In the genomic region with DNA sequence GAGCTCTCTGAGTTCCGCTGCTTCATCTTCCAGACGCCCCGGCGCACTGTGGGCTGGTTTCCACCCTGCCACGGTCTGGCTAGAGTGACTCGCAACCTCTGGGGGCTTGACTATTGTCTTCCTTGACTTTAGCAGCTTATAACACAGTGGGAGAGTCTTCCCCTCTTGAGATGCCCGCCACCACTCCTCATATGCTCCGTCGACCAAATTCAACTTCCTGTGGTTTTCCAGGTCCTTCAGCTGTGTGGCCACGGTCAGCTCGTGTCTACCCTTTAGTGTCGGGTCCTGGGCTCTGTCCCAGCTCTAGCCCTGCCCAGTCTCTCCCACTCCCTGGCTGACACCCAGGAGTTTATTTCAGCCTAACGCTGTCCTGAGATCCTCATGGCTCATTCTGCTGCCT, we compare ENCODE assay signal across 8 cellular contexts. TPM values are rescaled to one million over a fixed set of nuclear protein-coding genes. Genes with fewer than 3 reads are reported as not detected.
DNase-seq lines count a peak whose midpoint lies in the region; ATAC-seq, FAIRE-seq and TF ChIP-seq lines count a peak whose summit lies in the region.

No MANE protein-coding gene starts in this region.

- TF ChIP-seq CTCF in fibroblast of the aortic adventitia (IDR thresholded peaks at IDR 0.05; ENCODE audit: insufficient read depth, low read length) (no peak), pancreas (IDR thresholded peaks at IDR 0.05) (no peak)

- H3K4me1 ChIP-seq in pancreas, result no peaks in the 10 kb centered on the region

- H3K27ac ChIP-seq in pancreas, result no peak overlapping the region

- 47 to 51% methylated on average over 13 of the region's 13 CpGs for WGBS in pancreas, 2 donors

- no peaks in the 10 kb centered on the region for H3K36me3 ChIP-seq in pancreas

- intact Hi-C loops in pancreas (cut with DNase I), result no loop called here

- H3K9me3 ChIP-seq in pancreas, result no peaks in the 10 kb centered on the region

- peak; percentile 53 for DNase-seq in DMS79 treated with DMSO at 0.1 percent for 48 hours (lab: John Stamatoyannopoulos, UW)
- peak; percentile 84 for DNase-seq in RPMI7951 (ENCODE audit: low read depth)
- peak; percentile 46 for DNase-seq in fibroblast of the aortic adventitia (ENCODE audit: low read depth)
- DNase-seq in pancreas, result no peak
- DNase-seq in foreskin melanocyte, result no peak
- DNase-seq in cerebellum (ENCODE audit: low spot score), result no peak

- H3K27me3 ChIP-seq in pancreas, result no peaks in the 10 kb centered on the region

- peak in 3 of 4 donors; percentile 28 to 47 (median 34) for ATAC-seq in pancreas
- ATAC-seq in HG03025 (IDR thresholded peaks at IDR 0.05; ENCODE audit: low FRiP score, unreplicated experiment), result no peak
- no peak for ATAC-seq in GM19467 (IDR thresholded peaks at IDR 0.05; ENCODE audit: unreplicated experiment)

- H3K4me3 ChIP-seq in fibroblast of the aortic adventitia (ENCODE audit: low read depth, low read length) (no peak overlapping the region), pancreas (no peak overlapping the region)

- FAIRE-seq in pancreas (lab: Jason Lieb, UNC), result no peak

RNA-seq across cellular contexts. Expression of gene NCS1, which starts 28.2 kb away (rescaled TPM):
- 23.2 and 26.4 TPM in 2 replicates for total RNA-seq in RPMI7951 (2014; rRNA removed; shearing (Covaris generic))
- total RNA-seq in fibroblast of the aortic adventitia (ENCODE audit: low replicate concordance) (10.7 and 39.2 TPM in 2 replicates), pancreas (1 to 10 TPM; 3.0 to 8.6 (median 5.5) TPM), cerebellum (85.0 TPM)
- polyA plus RNA-seq in pancreas, result 1 to 10 TPM; 4.7 to 4.8 TPM

Comparison
In these comparisons a context has a peak if more than half of its experiments do, and no peak if none do; other contexts are left out.
1. DNase-seq: peak in DMS79 treated with DMSO at 0.1 percent for 48 hours (single experiment), RPMI7951 (single experiment) and fibroblast of the aortic adventitia (single experiment); none in pancreas (0 of 6), foreskin melanocyte (single experiment) and cerebellum (single experiment).
2. ATAC-seq: peak in pancreas (3 of 4); none in HG03025 (single experiment) and GM19467 (single experiment).